ENCODE assay signal across 17 cellular contexts in genomic region chr16:49473773-49474172, GRCh38.
"Had no signal": no experiment of that assay in that cellular context is flagged by ENCODE, and none has a peak within 500 bp of the region (broad histone marks: within the 10 kb centered on the region; RNA-seq: fewer than 3 reads in every experiment).

No MANE protein-coding gene starts in this region.

- H3K36me3 Mint-ChIP-seq: natural killer cell treated with Interleukin-12 subunit alpha and Interleukin-12 subunit beta and Interleukin-15 and Interleukin-18, amount 100 ng/mL, for 72 hours had no signal

- H3K4me1 Mint-ChIP-seq: activated naive CD8-positive, alpha-beta T cell treated with anti-CD3 and anti-CD28 coated beads, Interleukin-2, amount 50 U/mL, for 24 hours had no signal

- H3K9me3 ChIP-seq: ascending aorta, gastroesophageal sphincter, SJSA1 had no signal

- ATAC-seq: activated naive CD8-positive, alpha-beta T cell treated with anti-CD3 and anti-CD28 coated beads, Interleukin-2, amount 50 U/mL, for 24 hours; activated T-cell treated with anti-CD3 and anti-CD28 coated beads, Interleukin-2, amount 50 U/mL, for 4 hours; gastroesophageal sphincter; left ventricle myocardium superior; stimulated activated naive CD8-positive, alpha-beta T cell treated with anti-CD3 and anti-CD28 coated beads, Interleukin-15, Interleukin-2, amounts not matched to agents 100 U/mL and 50 U/mL, for 24 hours had no signal

- H3K9me3 Mint-ChIP-seq: activated naive CD8-positive, alpha-beta T cell treated with anti-CD3 and anti-CD28 coated beads, Interleukin-2, amount 50 U/mL, for 24 hours; activated T-cell treated with anti-CD3 and anti-CD28 coated beads, Interleukin-2, amount 50 U/mL, for 4 hours; natural killer cell treated with Interleukin-12 subunit alpha and Interleukin-12 subunit beta and Interleukin-15 and Interleukin-18, amount 100 ng/mL, for 72 hours had no signal

- H3K27ac ChIP-seq: ascending aorta, dorsolateral prefrontal cortex, gastroesophageal sphincter, SJSA1 had no signal

- H3K4me1 ChIP-seq: gastroesophageal sphincter, SJSA1 had no signal

- H3K4me3 Mint-ChIP-seq: activated naive CD8-positive, alpha-beta T cell treated with anti-CD3 and anti-CD28 coated beads, Interleukin-2, amount 50 U/mL, for 24 hours; activated T-cell treated with anti-CD3 and anti-CD28 coated beads, Interleukin-2, amount 50 U/mL, for 4 hours; natural killer cell treated with Interleukin-12 subunit alpha and Interleukin-12 subunit beta and Interleukin-15 and Interleukin-18, amount 100 ng/mL, for 72 hours had no signal

- H3K4me3 ChIP-seq: ascending aorta, dorsolateral prefrontal cortex, gastroesophageal sphincter, SJSA1 had no signal

- H3K27me3 ChIP-seq: ascending aorta, gastroesophageal sphincter, SJSA1 had no signal

- H3K36me3 ChIP-seq: ascending aorta, gastroesophageal sphincter, SJSA1 had no signal

- H3K27me3 Mint-ChIP-seq: activated naive CD8-positive, alpha-beta T cell treated with anti-CD3 and anti-CD28 coated beads, Interleukin-2, amount 50 U/mL, for 24 hours; natural killer cell treated with Interleukin-12 subunit alpha and Interleukin-12 subunit beta and Interleukin-15 and Interleukin-18, amount 100 ng/mL, for 72 hours had no signal

- DNase-seq: activated CD4-positive, alpha-beta T cell treated with anti-CD3 and anti-CD28 coated beads for 1 hour; activated CD4-positive, alpha-beta T cell treated with anti-CD3 and anti-CD28 coated beads, Interleukin-2, amount 50 U/mL, for 48 hours; activated gamma-delta T cell treated with Interleukin-2 at 50 U/mL for 16 hours; activated naive CD8-positive, alpha-beta T cell treated with anti-CD3 and anti-CD28 coated beads, Interleukin-2, amount 50 U/mL, for 24 hours; activated T-cell treated with anti-CD3 and anti-CD28 coated beads, Interleukin-2, amount 50 U/mL, for 4 hours; left ventricle myocardium superior; mesendoderm; nucleus accumbens; small intestine; stimulated activated CD4-positive, alpha-beta T cell treated with anti-CD3 and anti-CD28 coated beads, Interleukin-4, amount 100 ng/mL, for 4 hours; stimulated activated CD8-positive, alpha-beta memory T cell treated with anti-CD3 and anti-CD28 coated beads, Interleukin-4, amount 100 ng/mL, for 48 hours; stimulated activated naive CD8-positive, alpha-beta T cell treated with anti-CD3 and anti-CD28 coated beads, Interleukin-15, Interleukin-2, amounts not matched to agents 100 U/mL and 50 U/mL, for 24 hours had no signal

- H3K27ac Mint-ChIP-seq: activated naive CD8-positive, alpha-beta T cell treated with anti-CD3 and anti-CD28 coated beads, Interleukin-2, amount 50 U/mL, for 24 hours; natural killer cell treated with Interleukin-12 subunit alpha and Interleukin-12 subunit beta and Interleukin-15 and Interleukin-18, amount 100 ng/mL, for 72 hours had no signal
